ENCODE assay signal across 8 cellular contexts in genomic region chr7:128863433-128863989, GRCh38. TPM values are rescaled to one million over a fixed set of nuclear protein-coding genes. Genes with fewer than 3 reads are reported as not detected.
A peak's percentile ranks its signal among the peaks of the same experiment; 100 is the strongest.
DNase-seq lines count a peak whose midpoint lies in the region; ATAC-seq and TF ChIP-seq lines count a peak whose summit lies in the region.

No MANE protein-coding gene starts in this region.

- H3K27me3 ChIP-seq in iPS-20b (ENCODE audit: insufficient read depth, low read length) (peaks cover 17% of the 10 kb centered on the region), spleen (replicated peaks in 1 of 7) (no peaks in the 10 kb centered on the region)

- DNase-seq in DMS 273 (lab: John Stamatoyannopoulos, UW; ENCODE audit: unreplicated experiment) (peak; percentile 93), HUDEP-2 (lab: John Stamatoyannopoulos, UW; ENCODE audit: unreplicated experiment in 76 of 76) (peak in 59 of 76 experiments; percentile 4 to 71 (median 35)), RPMI7951 (ENCODE audit: low read depth) (peak; percentile 66), amniotic epithelial cell (ENCODE audit: low read depth) (peak; percentile 68), spleen (no peak)

- ATAC-seq in GM19455 (IDR thresholded peaks at IDR 0.05; ENCODE audit: unreplicated experiment) (peak; percentile 38), HG02588 (IDR thresholded peaks at IDR 0.05; ENCODE audit: unreplicated experiment) (no peak)

- peaks cover 11% of the 10 kb centered on the region; the same call in 1 of the 2 replicates for H3K36me3 ChIP-seq in iPS-20b (ENCODE audit: insufficient read depth, low read depth, low read length)
- H3K36me3 ChIP-seq in spleen, result peaks cover 0 to 26% (median 14%) of the 10 kb centered on the region in 6 donors

- 0 to 2% (median 2%) methylated on average over 6 of the region's 6 CpGs for WGBS in spleen, 5 donors

- peak overlapping the region; percentile 83 for H3K9ac ChIP-seq in iPS-20b (ENCODE audit: low read depth, low read length)

- peak in 9 of 11 experiments; percentile 8 to 66 (median 41) for TF ChIP-seq CTCF in spleen (IDR thresholded peaks at IDR 0.05 in 8 of 11, conservative IDR thresholded peaks at IDR 0.05 in 3 of 11)

- H3K4me3 ChIP-seq in iPS-20b (ENCODE audit: low read length) (peak overlapping the region; percentile 93), spleen (peak overlapping the region; percentile 69 to 92 (median 79))

- H3K4me1 ChIP-seq in iPS-20b (ENCODE audit: insufficient read depth, low read length) (peaks cover 10% of the 10 kb centered on the region), spleen (peaks cover 8 to 58% (median 30%) of the 10 kb centered on the region in 6 donors)

- intact Hi-C loops in spleen (cut with DNase I; ENCODE audit: low total_unique reads), result no loop called here

- no peak overlapping the region for H3K27ac ChIP-seq in iPS-20b (ENCODE audit: low read length)
- H3K27ac ChIP-seq in spleen, result peak overlapping the region in 6 of 8 donors; percentile 75 to 90 (median 86)

- no peak for TF ChIP-seq POLR2A in spleen (IDR thresholded peaks at IDR 0.05)

- H3K9me3 ChIP-seq in iPS-20b (ENCODE audit: insufficient read depth, low read depth, low read length), result no peaks in the 10 kb centered on the region
- H3K9me3 ChIP-seq in spleen, result no peaks in the 10 kb centered on the region

RNA-seq across cellular contexts. Expression of gene ATP6V1F, which starts 0.9 kb away (rescaled TPM):
- 234 TPM in 2 replicates for total RNA-seq in RPMI7951 (2014; rRNA removed; shearing (Covaris generic))
- 10 to 100 TPM; 78.3 to 95.5 (median 84.5) TPM for total RNA-seq in spleen
- polyA plus RNA-seq in spleen, result 100 to 1,000 TPM; 205 to 285 (median 262) TPM

RNA-seq across cellular contexts. Expression of gene FLNC, which starts 33.3 kb away (rescaled TPM):
- total RNA-seq in RPMI7951 (2014; rRNA removed; shearing (Covaris generic)), result 6.7 and 11.2 TPM in 2 replicates
- 1 to 10 TPM in 2 of 7 donors, under 1 TPM in 5; 0.21 to 1.8 (median 0.42) TPM for total RNA-seq in spleen
- polyA plus RNA-seq in spleen, result 1 to 10 TPM in 1 of 3 donors, under 1 TPM in 2; 0.42 to 1.7 (median 0.93) TPM

RNA-seq across cellular contexts. Expression of gene KCP, which starts 47.0 kb away (rescaled TPM):
- total RNA-seq in RPMI7951 (2014; rRNA removed; shearing (Covaris generic)), result under 0.01 TPM in 1 of 2 replicates, not detected in the other
- under 1 TPM; 0.14 to 0.89 (median 0.72) TPM for total RNA-seq in spleen
- polyA plus RNA-seq in spleen, result 1 to 10 TPM in 1 of 3 donors, under 1 TPM in 2; 0.06 to 2.1 (median 0.35) TPM
